In genomic region chr22:36376265-36376664, GRCh38 we compare ENCODE assay signal across 10 cellular contexts. TPM values are rescaled to one million over a fixed set of nuclear protein-coding genes. Genes with fewer than 3 reads are reported as not detected.
DNase-seq lines count a peak whose midpoint lies in the region; ATAC-seq and TF ChIP-seq lines count a peak whose summit lies in the region.
"Had no signal": no experiment of that assay in that cellular context is flagged by ENCODE, and none has a peak within 500 bp of the region (broad histone marks: within the 10 kb centered on the region; RNA-seq: fewer than 3 reads in every experiment).

No MANE protein-coding gene starts in this region.

- H3K36me3 Mint-ChIP-seq in activated CD4-positive, alpha-beta T cell treated with anti-CD3 and anti-CD28 coated beads, Interleukin-2, amount 10 ng/mL, durations not matched to agents 24 days and 14 days (ENCODE audit: low read depth) = peaks cover 59% of the 10 kb centered on the region
- H3K36me3 Mint-ChIP-seq in T-cell = peaks cover 31% of the 10 kb centered on the region

- H3K27me3 Mint-ChIP-seq in activated CD4-positive, alpha-beta T cell treated with anti-CD3 and anti-CD28 coated beads, Interleukin-2, amount 10 ng/mL, durations not matched to agents 24 days and 14 days = no peaks in the 10 kb centered on the region
- no peaks in the 10 kb centered on the region for H3K27me3 Mint-ChIP-seq in T-cell

- no peak for TF ChIP-seq POLR2A in gastroesophageal sphincter (IDR thresholded peaks at IDR 0.05)
- no peak for TF ChIP-seq POLR2A in stomach (IDR thresholded peaks at IDR 0.05)

- H3K4me1 ChIP-seq in gastroesophageal sphincter = peaks cover 0 to 100% (median 84%) of the 10 kb centered on the region in 3 donors
- peaks cover 97 to 100% (median 99%) of the 10 kb centered on the region in 4 donors for H3K4me1 ChIP-seq in stomach

- TF ChIP-seq EP300 in gastroesophageal sphincter (IDR thresholded peaks at IDR 0.05) = no peak
- no peak for TF ChIP-seq EP300 in stomach (IDR thresholded peaks at IDR 0.05)

- H3K27ac ChIP-seq in gastroesophageal sphincter (peak overlapping the region; percentile 61 to 100 (median 100)), stomach (peak overlapping the region; percentile 62 to 100 (median 98))

- H3K9me3 Mint-ChIP-seq in activated CD4-positive, alpha-beta T cell treated with anti-CD3 and anti-CD28 coated beads, Interleukin-2, amount 10 ng/mL, durations not matched to agents 24 days and 14 days = no peaks in the 10 kb centered on the region
- H3K9me3 Mint-ChIP-seq in T-cell = no peaks in the 10 kb centered on the region

- CTCF ChIA-PET in T-cell (lab: Charles Lee) = interaction anchor here in 1 of 2 donors (1.3 to 3.3 kb wide), 4 partner anchors 11 to 22 kb away, joined by 6 to 42 read pairs (median 10); partner anchors contain the start of gene MYH9

- H3K36me3 ChIP-seq in gastroesophageal sphincter (peaks cover 0 to 10% of the 10 kb centered on the region in 2 donors), stomach (peaks cover 0 to 27% (median 5%) of the 10 kb centered on the region in 4 donors)

- intact Hi-C loops in activated CD4-positive, alpha-beta T cell treated with anti-CD3 and anti-CD28 coated beads, Interleukin-2, amount 10 ng/mL, durations not matched to agents 24 days and 14 days (cut with micrococcal nuclease) = loop anchor here (2.0 kb wide), 1 partner anchor 43 kb away; no protein-coding TSS in a partner anchor
- intact Hi-C loops in stomach (cut with DNase I; ENCODE audit: low total_unique reads) = no loop called here

- WGBS in gastroesophageal sphincter (ENCODE audit: low coverage in 1 of 2), 2 donors = 80% methylated on average over 1 of the region's 3 CpGs; no CpG with 5 or more reads in 1 of the 2 donors
- 61 to 88% (median 85%) methylated on average over 3 of the region's 3 CpGs for WGBS in stomach, 5 donors

- H3K27me3 ChIP-seq in gastroesophageal sphincter = no peaks in the 10 kb centered on the region
- H3K27me3 ChIP-seq in stomach = no peaks in the 10 kb centered on the region

- H3K4me3 ChIP-seq in gastroesophageal sphincter = peak overlapping the region in 1 of 2 donors; percentile 0
- peak overlapping the region in 1 of 4 donors; percentile 13 for H3K4me3 ChIP-seq in stomach

- DNase-seq in activated CD4-positive, alpha-beta T cell treated with anti-CD3 and anti-CD28 coated beads, Interleukin-2, amount 10 ng/mL, durations not matched to agents 24 days and 14 days = no peak
- DNase-seq in activated CD4-positive, alpha-beta T cell treated with anti-CD3 and anti-CD28 coated beads, Interleukin-2, amount 50 U/mL, for 4 hours = no peak
- DNase-seq in T-cell (peak in 1 of 34 experiments; percentile 5), stomach (no peak), HPDE6-E6E7 (ENCODE audit: extremely low spot score) (no peak), NCI-H1417 (lab: John Stamatoyannopoulos, UW) (no peak)
- no peak for DNase-seq in activated effector memory CD4-positive, alpha-beta T cell treated with anti-CD3 and anti-CD28 coated beads, Interleukin-2, amount 50 U/mL, for 16 hours
- DNase-seq: activated CD4-positive, alpha-beta T cell treated with anti-CD3 and anti-CD28 coated beads, Interleukin-2, amount 50 U/mL, for 48 hours; NCI-H2081 treated with DMSO at 0.1 percent for 48 hours had no signal

- peak overlapping the region; percentile 98 for H3K27ac Mint-ChIP-seq in activated CD4-positive, alpha-beta T cell treated with anti-CD3 and anti-CD28 coated beads, Interleukin-2, amount 10 ng/mL, durations not matched to agents 24 days and 14 days
- H3K27ac Mint-ChIP-seq in T-cell = peak overlapping the region; percentile 99 to 100

- ATAC-seq in T-cell (replicated peaks in 1 of 4) = no peak
- no peak for ATAC-seq in gastroesophageal sphincter

- H3K4me1 Mint-ChIP-seq in activated CD4-positive, alpha-beta T cell treated with anti-CD3 and anti-CD28 coated beads, Interleukin-2, amount 10 ng/mL, durations not matched to agents 24 days and 14 days = peaks cover 82% of the 10 kb centered on the region
- H3K4me1 Mint-ChIP-seq in T-cell = peaks cover 94 to 97% (median 95%) of the 10 kb centered on the region in 3 donors

- POLR2A ChIA-PET in T-cell (lab: Charles Lee) = interaction anchor here (0.5 to 7.1 kb wide), 7 partner anchors 9 to 75 kb away, joined by 3 to 64 read pairs (median 7); no protein-coding TSS in a partner anchor

- no peak for TF ChIP-seq CTCF in gastroesophageal sphincter (IDR thresholded peaks at IDR 0.05)
- no peak for TF ChIP-seq CTCF in stomach (IDR thresholded peaks at IDR 0.05)

- H3K9me3 ChIP-seq in gastroesophageal sphincter (no peaks in the 10 kb centered on the region), stomach (no peaks in the 10 kb centered on the region)

- H3K4me3 Mint-ChIP-seq in activated CD4-positive, alpha-beta T cell treated with anti-CD3 and anti-CD28 coated beads, Interleukin-2, amount 10 ng/mL, durations not matched to agents 24 days and 14 days = peak overlapping the region; percentile 88
- peak overlapping the region; percentile 79 to 98 (median 80) for H3K4me3 Mint-ChIP-seq in T-cell

RNA-seq across cellular contexts. Expression of gene MYH9, which starts 11.5 kb away (rescaled TPM):
- total RNA-seq in activated CD4-positive, alpha-beta T cell treated with anti-CD3 and anti-CD28 coated beads, Interleukin-2, amount 10 ng/mL, durations not matched to agents 24 days and 14 days = 625 and 633 TPM in 2 replicates
- total RNA-seq in T-cell = 1,000 to 10,000 TPM in 2 of 5 donors, 100 to 1,000 TPM in 3; 816 to 1,109 (median 896) TPM
- 100 to 1,000 TPM; 304 to 366 (median 322) TPM for total RNA-seq in gastroesophageal sphincter
- 100 to 1,000 TPM; 155 to 620 (median 272) TPM for total RNA-seq in stomach
- 10 to 100 TPM; 46.7 to 79.3 (median 54.3) TPM for polyA plus RNA-seq in stomach
